ENCODE assay signal across 9 cellular contexts in the genomic region with DNA sequence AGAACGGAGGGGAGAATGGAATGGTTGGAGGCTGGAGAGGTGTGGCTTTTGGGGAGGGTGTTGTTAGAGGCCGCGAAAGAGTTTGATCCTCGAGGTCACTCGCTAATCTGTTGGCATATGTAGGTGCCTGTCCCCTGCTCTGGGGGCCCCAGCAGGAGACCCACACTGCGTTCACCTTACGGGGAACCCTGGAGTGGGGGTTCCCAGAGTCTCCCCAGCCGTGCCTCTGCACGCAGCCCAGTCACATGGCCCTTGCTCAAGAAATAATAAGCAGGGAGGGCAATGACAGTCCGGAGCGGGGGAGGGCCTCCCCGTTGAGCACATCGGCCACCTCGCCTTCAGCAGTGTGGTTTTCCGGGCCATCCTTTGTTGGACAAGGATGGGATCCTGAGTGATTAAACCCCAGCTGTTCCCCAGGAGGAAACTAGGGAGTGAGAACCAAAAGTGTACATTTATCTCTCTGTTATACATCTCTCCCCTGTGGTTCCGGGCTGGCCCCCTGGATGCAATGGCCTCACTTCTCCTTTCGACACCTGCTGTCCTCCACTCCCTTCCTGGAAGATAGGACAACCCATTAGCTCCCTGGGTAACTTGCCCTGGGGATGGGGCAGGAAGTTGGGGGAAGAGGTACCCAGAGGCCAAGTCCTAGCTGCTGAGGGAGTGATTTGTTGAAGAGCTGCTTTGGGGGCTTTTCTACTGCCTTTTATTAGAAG. TPM values are rescaled to one million over a fixed set of nuclear protein-coding genes. Genes with fewer than 3 reads are reported as not detected.
A peak's percentile ranks its signal among the peaks of the same experiment; 100 is the strongest.
DNase-seq lines count a peak whose midpoint lies in the region; ATAC-seq lines count a peak whose summit lies in the region.
"Had no signal": no experiment of that assay in that cellular context is flagged by ENCODE, and none has a peak within 500 bp of the region (broad histone marks: within the 10 kb centered on the region; RNA-seq: fewer than 3 reads in every experiment).

No MANE protein-coding gene starts in this region.

- peaks cover 80% of the 10 kb centered on the region for H3K4me1 ChIP-seq in CD4-positive, alpha-beta memory T cell (ENCODE audit: insufficient read depth, low read length)
- H3K4me1 ChIP-seq in stomach smooth muscle (ENCODE audit: control insufficient read depth, insufficient read depth, low read length): peaks cover 58% of the 10 kb centered on the region

- H3K27ac Mint-ChIP-seq in CD4-positive, alpha-beta memory T cell: peak overlapping the region; percentile 86 to 98 (median 93)

- peaks cover 0 to 2% (median 0%) of the 10 kb centered on the region in 8 donors for H3K9me3 Mint-ChIP-seq in CD4-positive, alpha-beta memory T cell

- H3K36me3 ChIP-seq in CD4-positive, alpha-beta memory T cell (ENCODE audit: insufficient read depth, low read length): no peaks in the 10 kb centered on the region
- H3K36me3 ChIP-seq in stomach smooth muscle (ENCODE audit: control insufficient read depth in 2 of 2, insufficient read depth in 2 of 2, low read length in 2 of 2): no peaks in the 10 kb centered on the region

- CTCF ChIA-PET in CD4-positive, alpha-beta memory T cell (lab: Charles Lee; ENCODE audit: partially characterized antibody): interaction anchor here (0.6 to 8.0 kb wide), 11 partner anchors 9 to 218 kb away, joined by 3 to 67 read pairs (median 5); no protein-coding TSS in a partner anchor

- H3K9ac ChIP-seq in stomach smooth muscle (ENCODE audit: low read length in 2 of 2): peak overlapping the region; percentile 62 to 75

- peak overlapping the region; percentile 90 to 95 (median 94) for H3K4me3 Mint-ChIP-seq in CD4-positive, alpha-beta memory T cell

- H3K9me3 ChIP-seq in CD4-positive, alpha-beta memory T cell (ENCODE audit: control insufficient read depth in 1 of 2, low read length in 2 of 2): no peaks in the 10 kb centered on the region
- no peaks in the 10 kb centered on the region for H3K9me3 ChIP-seq in stomach smooth muscle (ENCODE audit: control insufficient read depth in 2 of 2, low read length in 2 of 2)

- no peaks in the 10 kb centered on the region for H3K27me3 Mint-ChIP-seq in CD4-positive, alpha-beta memory T cell

- H3K4me3 ChIP-seq in CD4-positive, alpha-beta memory T cell (ENCODE audit: low read length in 2 of 2): peak overlapping the region; percentile 17 to 57
- peak overlapping the region; percentile 69 to 90 for H3K4me3 ChIP-seq in stomach smooth muscle (ENCODE audit: low read length in 2 of 2)
- H3K4me3 ChIP-seq: K562 had no signal

- POLR2A ChIA-PET in CD4-positive, alpha-beta memory T cell (lab: Charles Lee; ENCODE audit: partially characterized antibody): interaction anchor here (0.9 to 21.0 kb wide), 12 partner anchors 11 to 59 kb away, joined by 3 to 469 read pairs (median 7); no protein-coding TSS in a partner anchor

- H3K36me3 Mint-ChIP-seq in CD4-positive, alpha-beta memory T cell: peaks cover 0 to 19% of the 10 kb centered on the region in 2 donors

- intact Hi-C loops in CD4-positive, alpha-beta memory T cell (cut with micrococcal nuclease): loop anchor here (2.0 kb wide), 2 partner anchors 17 to 33 kb away; no protein-coding TSS in a partner anchor

- H3K27ac ChIP-seq in CD4-positive, alpha-beta memory T cell (ENCODE audit: low read depth, low read length): peak overlapping the region; percentile 80
- H3K27ac ChIP-seq in caudate nucleus (ENCODE audit: low read depth, low read length) (peak overlapping the region; percentile 96), stomach smooth muscle (ENCODE audit: low read length) (peak overlapping the region; percentile 67)

- ATAC-seq in left lobe of liver (peak; percentile 31), GM21529 (IDR thresholded peaks at IDR 0.05; ENCODE audit: unreplicated experiment) (no peak)

- H3K4me1 Mint-ChIP-seq in CD4-positive, alpha-beta memory T cell: peaks cover 47 to 86% (median 63%) of the 10 kb centered on the region in 4 donors

- DNase-seq in CD4-positive, alpha-beta memory T cell: peak in 2 of 5 donors; percentile 43 to 74
- DNase-seq in MV-4-11 (lab: John Stamatoyannopoulos, UW): peak; percentile 89
- peak in 44 of 61 donors; percentile 17 to 71 (median 43) for DNase-seq in caudate nucleus (lab: John Stamatoyannopoulos, UW)
- peak; percentile 63 for DNase-seq in left lobe of liver (ENCODE audit: low spot score)
- DNase-seq in cerebellum (ENCODE audit: low spot score): no peak
- no peak for DNase-seq in activated CD4-positive, CD25-positive, alpha-beta regulatory T cell (lab: John Stamatoyannopoulos, UW)

- no peaks in the 10 kb centered on the region for H3K27me3 ChIP-seq in CD4-positive, alpha-beta memory T cell (ENCODE audit: insufficient read depth, low read length)
- H3K27me3 ChIP-seq in stomach smooth muscle (ENCODE audit: control insufficient read depth in 1 of 2, insufficient read depth in 2 of 2, low read length in 2 of 2): no peaks in the 10 kb centered on the region

RNA-seq across cellular contexts. Expression of a gene that starts 1.3 kb away (rescaled TPM):
- 10 to 100 TPM; 53.3 to 56.5 TPM for total RNA-seq in CD4-positive, alpha-beta memory T cell
- polyA plus RNA-seq in CD4-positive, alpha-beta memory T cell: 10 to 100 TPM; 10.8 to 62.6 TPM
- total RNA-seq in left lobe of liver (32.8 TPM), cerebellum (5.9 TPM)

Comparison
In these comparisons a context has a peak if more than half of its experiments do, and no peak if none do; other contexts are left out.
1. DNase-seq: peak in MV-4-11 (single experiment), caudate nucleus (44 of 61) and left lobe of liver (single experiment); none in cerebellum (single experiment) and activated CD4-positive, CD25-positive, alpha-beta regulatory T cell (0 of 4).
2. Peak in every context shown above with its lines, with median percentiles within 50 percentile points of each other: H3K27ac ChIP-seq.